In the genomic region with DNA sequence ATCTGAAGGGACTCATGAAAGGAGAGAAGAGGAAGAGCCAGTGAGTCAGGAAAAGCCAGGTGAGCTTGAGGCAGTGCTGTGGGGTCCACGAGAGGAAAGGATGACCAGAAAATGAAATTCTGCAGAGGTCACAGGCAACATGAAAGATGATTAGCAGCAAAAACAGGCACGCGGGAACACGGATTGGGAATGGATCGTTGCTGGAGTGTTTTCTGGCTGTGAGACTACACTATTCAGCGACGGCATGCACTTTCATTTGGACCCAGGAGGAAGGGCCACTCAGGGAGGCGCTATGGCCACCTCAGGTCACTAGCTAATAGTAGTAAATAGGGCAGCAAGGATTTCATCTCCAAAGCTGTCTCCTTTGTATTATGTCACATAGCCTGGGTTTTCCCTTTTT, we compare ENCODE assay signal across 15 cellular contexts.
"Had no signal": no experiment of that assay in that cellular context is flagged by ENCODE, and none has a peak within 500 bp of the region (broad histone marks: within the 10 kb centered on the region; RNA-seq: fewer than 3 reads in every experiment).

No MANE protein-coding gene starts in this region.

- H3K27me3 ChIP-seq: dorsolateral prefrontal cortex, foreskin keratinocyte, ovary, stomach, testis had no signal

- H3K27ac ChIP-seq: foreskin keratinocyte, ovary, stomach, testis, VCaP had no signal

- H3K9me3 Mint-ChIP-seq: activated naive CD4-positive, alpha-beta T cell treated with anti-CD3 and anti-CD28 coated beads, Interleukin-2, amount 50 U/mL, for 24 hours had no signal

- H3K4me2 ChIP-seq: smooth muscle cell had no signal

- H3K36me3 Mint-ChIP-seq: activated naive CD4-positive, alpha-beta T cell treated with anti-CD3 and anti-CD28 coated beads, Interleukin-2, amount 50 U/mL, for 24 hours had no signal

- H3K27ac Mint-ChIP-seq: activated naive CD4-positive, alpha-beta T cell treated with anti-CD3 and anti-CD28 coated beads, Interleukin-2, amount 50 U/mL, for 24 hours had no signal

- DNase-seq: activated CD4-positive, alpha-beta T cell treated with anti-CD3 and anti-CD28 coated beads, Interleukin-2, amount 50 U/mL, for 48 hours; activated gamma-delta T cell; dorsolateral prefrontal cortex; foreskin keratinocyte; kidney; ovary; stimulated activated CD4-positive, alpha-beta T cell treated with anti-CD3 and anti-CD28 coated beads, Interleukin-4, amount 100 ng/mL, for 1 hour; stomach; T-helper 2 cell; testis had no signal

- H3K4me3 Mint-ChIP-seq: activated naive CD4-positive, alpha-beta T cell treated with anti-CD3 and anti-CD28 coated beads, Interleukin-2, amount 50 U/mL, for 24 hours had no signal

- ATAC-seq: foreskin keratinocyte, left lobe of liver, sciatic nerve had no signal

- H3K36me3 ChIP-seq: ovary had no signal

- H3K4me3 ChIP-seq: dorsolateral prefrontal cortex, ovary, smooth muscle cell, stomach, testis had no signal
